ENCODE assay signal across 8 cellular contexts in genomic region chr7:100088621-100089457, GRCh38. TPM values are rescaled to one million over a fixed set of nuclear protein-coding genes. Genes with fewer than 3 reads are reported as not detected.
A peak's percentile ranks its signal among the peaks of the same experiment; 100 is the strongest.
DNase-seq lines count a peak whose midpoint lies in the region; ATAC-seq and TF ChIP-seq lines count a peak whose summit lies in the region.

COPS6 (plus strand) TSS chr7:100088969; CDS start chr7:100088991, 22 bp downstream.

- peak; percentile 82 to 90 (median 87) for DNase-seq in CD8-positive, alpha-beta memory T cell
- DNase-seq in NCI-H1105 treated with DMSO at 0.1 percent for 48 hours (lab: John Stamatoyannopoulos, UW) = peak; percentile 64
- DNase-seq in T1000 (lab: John Stamatoyannopoulos, UW) = peak; percentile 42
- DNase-seq in astrocyte of the spinal cord (ENCODE audit: low read depth, low spot score) = peak; percentile 75
- peak; percentile 49 to 79 for DNase-seq in hippocampal formation (lab: John Stamatoyannopoulos, UW)
- no peak for DNase-seq in retinal pigment epithelial cell (ENCODE audit: low read depth)
- peak; percentile 91 to 96 for DNase-seq in aorta

- H3K27ac ChIP-seq in CD8-positive, alpha-beta memory T cell (ENCODE audit: low read depth, low read length) = peak within 1 kb of the TSS; percentile 84
- H3K27ac ChIP-seq in aorta (ENCODE audit: low read depth in 1 of 2, low read length in 2 of 2) = peak within 1 kb of the TSS in 1 of 2 donors; percentile 4

- no peaks in the 10 kb centered on the region for H3K27me3 ChIP-seq in CD8-positive, alpha-beta memory T cell (ENCODE audit: insufficient read depth, low read length, poor library complexity, severe bottlenecking)
- no peaks in the 10 kb centered on the region for H3K27me3 ChIP-seq in aorta (ENCODE audit: control insufficient read depth in 1 of 2, insufficient read depth in 2 of 2, low read length in 1 of 2)

- no peaks in the 10 kb centered on the region for H3K9me3 ChIP-seq in CD8-positive, alpha-beta memory T cell (ENCODE audit: low read length)
- no peaks in the 10 kb centered on the region for H3K9me3 ChIP-seq in aorta (ENCODE audit: control insufficient read depth, low read length)

- H3K4me3 ChIP-seq in CD8-positive, alpha-beta memory T cell (ENCODE audit: low read length) = peak within 1 kb of the TSS; percentile 93
- H3K4me3 ChIP-seq in astrocyte of the spinal cord (ENCODE audit: low read depth, low read length) (peak within 1 kb of the TSS; percentile 91), retinal pigment epithelial cell (ENCODE audit: low read length) (peak within 1 kb of the TSS; percentile 84), aorta (ENCODE audit: low read length in 2 of 2) (peak within 1 kb of the TSS; percentile 20 to 64)

- WGBS in aorta, 2 donors = 0% methylated on average over 62 to 68 of the region's 68 CpGs

- in situ Hi-C loops in astrocyte of the spinal cord (cut with HindIII; ENCODE audit: low sequenced_read_pairs) = no loop called here

- peak; percentile 44 for ATAC-seq in GM21619 (IDR thresholded peaks at IDR 0.05; ENCODE audit: unreplicated experiment)
- peak; percentile 93 for ATAC-seq in aorta (ENCODE audit: low FRiP score)

- H3K27me3 Mint-ChIP-seq in CD8-positive, alpha-beta memory T cell = peaks cover 0 to 9% of the 10 kb centered on the region in 2 donors

- CTCF ChIA-PET in CD8-positive, alpha-beta memory T cell (lab: Charles Lee) = interaction anchor here (1.4 to 1.6 kb wide), 3 partner anchors 9 to 175 kb away, joined by 4 to 6 read pairs (median 4); no protein-coding TSS in a partner anchor

- H3K36me3 Mint-ChIP-seq in CD8-positive, alpha-beta memory T cell = peaks cover 9 to 45% (median 11%) of the 10 kb centered on the region in 3 donors

- peak within 1 kb of the TSS; percentile 83 to 95 (median 90) for H3K4me3 Mint-ChIP-seq in CD8-positive, alpha-beta memory T cell

- peaks cover 34% of the 10 kb centered on the region for H3K36me3 ChIP-seq in CD8-positive, alpha-beta memory T cell (ENCODE audit: insufficient read depth, low read length)
- H3K36me3 ChIP-seq in aorta (ENCODE audit: control insufficient read depth in 1 of 2, insufficient read depth in 2 of 2, low read length in 1 of 2) = peaks cover 0 to 8% of the 10 kb centered on the region in 2 donors

- H3K4me1 Mint-ChIP-seq in CD8-positive, alpha-beta memory T cell = peaks cover 10 to 33% (median 21%) of the 10 kb centered on the region in 3 donors

- POLR2A ChIA-PET in CD8-positive, alpha-beta memory T cell (lab: Charles Lee) = interaction anchor here (1.0 to 2.5 kb wide), 2 partner anchors 12 to 36 kb away, joined by 3 to 17 read pairs; partner anchors contain the start of genes AP4M1 and MCM7

- intact Hi-C loops in aorta (cut with DNase I) = loop anchor here in 1 of 2 donors (5.0 kb wide), 1 partner anchor 42 kb away; the partner anchor contains the start of gene ZSCAN21

- TF ChIP-seq CTCF in astrocyte of the spinal cord (IDR thresholded peaks at IDR 0.05; ENCODE audit: low read depth, low read length) = no peak
- no peak for TF ChIP-seq CTCF in retinal pigment epithelial cell (conservative IDR thresholded peaks at IDR 0.05; ENCODE audit: low read depth, low read length)

- peaks cover 21% of the 10 kb centered on the region for H3K4me1 ChIP-seq in CD8-positive, alpha-beta memory T cell (ENCODE audit: insufficient read depth, low read length)
- H3K4me1 ChIP-seq in aorta (ENCODE audit: control insufficient read depth in 1 of 2, insufficient read depth in 2 of 2, low read length in 2 of 2) = no peaks in the 10 kb centered on the region

- peak within 1 kb of the TSS; percentile 90 to 98 (median 94) for H3K27ac Mint-ChIP-seq in CD8-positive, alpha-beta memory T cell

- H3K9me3 Mint-ChIP-seq in CD8-positive, alpha-beta memory T cell = no peaks in the 10 kb centered on the region

RNA-seq across cellular contexts. Expression of gene COPS6, which starts in this region (rescaled TPM):
- 100 to 1,000 TPM; 110 to 111 TPM for total RNA-seq in CD8-positive, alpha-beta memory T cell
- polyA plus RNA-seq in CD8-positive, alpha-beta memory T cell = 144 TPM
- total RNA-seq in aorta = 10 to 100 TPM; 79.7 to 81.0 TPM
- 100 to 1,000 TPM in 1 of 2 donors, 10 to 100 TPM in 1; 73.9 to 132 TPM for polyA plus RNA-seq in aorta

Comparison
In these comparisons a context has a peak if more than half of its experiments do, and no peak if none do; other contexts are left out.
1. H3K4me3 ChIP-seq: peak in every context shown above with its lines; median percentile 93 in CD8-positive, alpha-beta memory T cell; 91 in astrocyte of the spinal cord; 84 in retinal pigment epithelial cell; 42 in aorta.